In genomic region chr4:163263601-163264000, GRCh38 we compare ENCODE assay signal across 23 cellular contexts.
DNase-seq lines count a peak whose midpoint lies in the region; ATAC-seq, FAIRE-seq and TF ChIP-seq lines count a peak whose summit lies in the region.
"Had no signal": no experiment of that assay in that cellular context is flagged by ENCODE, and none has a peak within 500 bp of the region (broad histone marks: within the 10 kb centered on the region; RNA-seq: fewer than 3 reads in every experiment).

No MANE protein-coding gene starts in this region.

- no peak for ATAC-seq in GM19395 (IDR thresholded peaks at IDR 0.05; ENCODE audit: unreplicated experiment)
- ATAC-seq in GM18520 (IDR thresholded peaks at IDR 0.05; ENCODE audit: unreplicated experiment): no peak
- ATAC-seq in GM21423 (IDR thresholded peaks at IDR 0.05; ENCODE audit: unreplicated experiment): no peak
- ATAC-seq: Panc1 had no signal

- peak overlapping the region; percentile 67 for H3K27ac Mint-ChIP-seq in glutamatergic neuron (ENCODE audit: unreplicated experiment)
- peak overlapping the region; percentile 12 for H3K27ac Mint-ChIP-seq in nephron progenitor cell
- H3K27ac Mint-ChIP-seq: CD8-positive, alpha-beta memory T cell had no signal

- no peak for TF ChIP-seq CTCF in glutamatergic neuron (IDR thresholded peaks at IDR 0.05; ENCODE audit: partially characterized antibody, unreplicated experiment)
- no peak for TF ChIP-seq CTCF in nephron progenitor cell (IDR thresholded peaks at IDR 0.05)

- no peak overlapping the region for H3K4me3 Mint-ChIP-seq in glutamatergic neuron (ENCODE audit: unreplicated experiment)
- no peak overlapping the region for H3K4me3 Mint-ChIP-seq in nephron progenitor cell
- H3K4me3 Mint-ChIP-seq: CD8-positive, alpha-beta memory T cell had no signal

- H3K9me3 Mint-ChIP-seq in glutamatergic neuron (ENCODE audit: unreplicated experiment): peaks cover 2% of the 10 kb centered on the region
- H3K9me3 Mint-ChIP-seq in nephron progenitor cell: no peaks in the 10 kb centered on the region

- peaks cover 4% of the 10 kb centered on the region for H3K4me1 Mint-ChIP-seq in glutamatergic neuron (ENCODE audit: low read depth, unreplicated experiment)
- H3K4me1 Mint-ChIP-seq in nephron progenitor cell: peaks cover 18% of the 10 kb centered on the region
- H3K4me1 Mint-ChIP-seq: CD8-positive, alpha-beta memory T cell had no signal

- DNase-seq in Ammon's horn (ENCODE audit: low spot score): peak; percentile 63
- peak; percentile 68 for DNase-seq in RPMI8226
- DNase-seq in glutamatergic neuron: peak; percentile 42
- DNase-seq in nephron progenitor cell: peak; percentile 17
- DNase-seq in frontal cortex (ENCODE audit: low spot score in 2 of 2): no peak
- DNase-seq: 8988T; C1 segment of cervical spinal cord; Calu3; CD8-positive, alpha-beta memory T cell; DMS153; IMR-90; NCI-H1694; NCI-H2081; NCI-H2171; NCI-H345; NCI-H524; NCI-H774 had no signal

- H3K27me3 Mint-ChIP-seq in glutamatergic neuron (ENCODE audit: unreplicated experiment) (no peaks in the 10 kb centered on the region), nephron progenitor cell (ENCODE audit: low read depth, poor library complexity) (peaks cover 10% of the 10 kb centered on the region)

- no peak for FAIRE-seq in frontal cortex (lab: Jason Lieb, UNC)
- FAIRE-seq: G401.6, GM12892 had no signal

- H3K36me3 Mint-ChIP-seq in glutamatergic neuron (ENCODE audit: unreplicated experiment) (no peaks in the 10 kb centered on the region), nephron progenitor cell (ENCODE audit: low read depth) (no peaks in the 10 kb centered on the region)
- H3K36me3 Mint-ChIP-seq: CD8-positive, alpha-beta memory T cell had no signal

Comparison
In these comparisons a context has a peak if more than half of its experiments do, and no peak if none do; other contexts are left out.
1. DNase-seq: peak in Ammon's horn (single experiment), RPMI8226 (single experiment), glutamatergic neuron (single experiment) and nephron progenitor cell (single experiment); none in frontal cortex (0 of 2).